6 cellular contexts compared by ENCODE assay signal in the genomic region with DNA sequence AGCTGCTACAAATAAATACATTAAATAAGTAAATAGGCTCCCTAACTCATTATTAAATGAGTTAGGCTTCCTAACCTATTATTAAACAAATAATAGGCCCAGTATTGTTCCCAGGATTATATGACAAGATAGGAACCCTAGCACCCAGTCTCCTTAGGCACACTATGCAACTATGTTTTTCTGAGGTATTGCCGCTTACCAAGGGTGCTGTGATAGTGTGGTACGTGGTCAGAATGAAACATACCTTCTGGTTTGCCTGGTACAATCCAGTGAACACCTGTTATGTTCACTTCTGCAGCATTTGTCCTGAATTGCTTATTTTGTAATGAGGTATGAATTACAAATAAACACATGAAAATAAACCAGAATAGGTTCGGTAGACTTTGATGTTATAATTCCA.
"Had no signal": no experiment of that assay in that cellular context is flagged by ENCODE, and none has a peak within 500 bp of the region (broad histone marks: within the 10 kb centered on the region; RNA-seq: fewer than 3 reads in every experiment).

No MANE protein-coding gene starts in this region.

- H3K27me3 Mint-ChIP-seq: IgD-negative memory B cell had no signal

- DNase-seq: IMR-90, KBM-7 had no signal

- H3K27ac Mint-ChIP-seq: IgD-negative memory B cell had no signal

- H3K4me3 ChIP-seq: K562 had no signal

- H3K4me3 Mint-ChIP-seq: IgD-negative memory B cell had no signal

- H3K36me3 Mint-ChIP-seq: IgD-negative memory B cell had no signal

- H3K27ac ChIP-seq: HL-60 had no signal

- H3K4me1 Mint-ChIP-seq: IgD-negative memory B cell had no signal

- ATAC-seq: HepG2, K562 had no signal
